In genomic region chr18:28189400-28190239, GRCh38 we compare ENCODE assay signal across 8 cellular contexts.
DNase-seq lines count a peak whose midpoint lies in the region; ATAC-seq lines count a peak whose summit lies in the region.

No MANE protein-coding gene starts in this region.

- peak; percentile 74 for DNase-seq in COLO668 (lab: John Stamatoyannopoulos, UW; ENCODE audit: unreplicated experiment)
- DNase-seq in KBM-7: peak; percentile 41
- DNase-seq in amniotic epithelial cell (ENCODE audit: low read depth): peak; percentile 82
- peak; percentile 49 for DNase-seq in left kidney (ENCODE audit: low read depth, low spot score)
- no peak for DNase-seq in effector memory CD8-positive, alpha-beta T cell
- DNase-seq in NCI-H1105 treated with DMSO at 0.1 percent for 48 hours (lab: John Stamatoyannopoulos, UW): no peak
- no peak for DNase-seq in NCI-H1092 treated with DMSO at 0.1 percent for 48 hours (lab: John Stamatoyannopoulos, UW)

- H3K27me3 Mint-ChIP-seq in effector memory CD8-positive, alpha-beta T cell: no peaks in the 10 kb centered on the region

- H3K27ac Mint-ChIP-seq in effector memory CD8-positive, alpha-beta T cell: no peak overlapping the region

- H3K36me3 Mint-ChIP-seq in effector memory CD8-positive, alpha-beta T cell (ENCODE audit: insufficient read depth): no peaks in the 10 kb centered on the region

- H3K4me1 Mint-ChIP-seq in effector memory CD8-positive, alpha-beta T cell (ENCODE audit: low read depth in 2 of 2): no peaks in the 10 kb centered on the region

- H3K9me3 Mint-ChIP-seq in effector memory CD8-positive, alpha-beta T cell: peaks cover 0 to 2% of the 10 kb centered on the region in 2 donors

- ATAC-seq in GM18867 (IDR thresholded peaks at IDR 0.05; ENCODE audit: unreplicated experiment): peak; percentile 95
- no peak for ATAC-seq in effector memory CD8-positive, alpha-beta T cell (replicated peaks)

- no peak overlapping the region for H3K4me3 Mint-ChIP-seq in effector memory CD8-positive, alpha-beta T cell

- in situ Hi-C loops in KBM-7 (cut with MboI; ENCODE audit: low pct_unique_long_range_greater_than_20kb, low sequenced_read_pairs): no loop called here

Comparison
In these comparisons a context has a peak if more than half of its experiments do, and no peak if none do; other contexts are left out.
1. DNase-seq: peak in COLO668 (single experiment), KBM-7 (single experiment), amniotic epithelial cell (single experiment) and left kidney (single experiment); none in effector memory CD8-positive, alpha-beta T cell (0 of 3), NCI-H1105 treated with DMSO at 0.1 percent for 48 hours (single experiment) and NCI-H1092 treated with DMSO at 0.1 percent for 48 hours (single experiment).